ENCODE assay signal across 21 cellular contexts in the genomic region with DNA sequence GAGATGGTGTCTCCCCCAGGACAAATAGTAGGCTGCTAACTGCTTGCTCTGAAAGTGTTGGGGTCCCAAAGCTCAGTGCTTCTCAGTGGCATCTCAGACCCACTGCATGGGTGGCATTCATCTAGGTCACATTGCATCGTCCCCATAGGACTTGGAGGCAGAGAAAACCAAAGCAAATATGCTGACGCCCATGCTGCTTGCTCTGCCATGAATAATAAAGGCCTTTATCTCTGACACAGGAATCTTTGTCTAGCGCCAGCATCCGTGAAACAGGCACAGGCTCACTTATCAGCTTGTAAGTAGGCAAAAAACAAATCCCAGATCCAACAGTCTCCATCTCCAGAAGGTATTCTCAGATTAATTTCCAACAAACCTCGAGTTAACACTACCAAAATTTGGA. TPM values are rescaled to one million over a fixed set of nuclear protein-coding genes. Genes with fewer than 3 reads are reported as not detected.
DNase-seq lines count a peak whose midpoint lies in the region; ATAC-seq and TF ChIP-seq lines count a peak whose summit lies in the region.
"Had no signal": no experiment of that assay in that cellular context is flagged by ENCODE, and none has a peak within 500 bp of the region (broad histone marks: within the 10 kb centered on the region; RNA-seq: fewer than 3 reads in every experiment).

No MANE protein-coding gene starts in this region.

- peaks cover 16% of the 10 kb centered on the region for H3K4me1 ChIP-seq in SJCRH30
- H3K4me1 ChIP-seq: Caco-2, transverse colon had no signal

- no peaks in the 10 kb centered on the region for H3K9me3 Mint-ChIP-seq in effector memory CD8-positive, alpha-beta T cell
- H3K9me3 Mint-ChIP-seq in nephron progenitor cell, result no peaks in the 10 kb centered on the region
- H3K9me3 Mint-ChIP-seq: activated B cell treated with CpG ODN at 0.5 μM for 24 hours; activated naive CD4-positive, alpha-beta T cell treated with anti-CD3 and anti-CD28 coated beads, Interleukin-2, amount 50 U/mL, for 24 hours; stimulated activated naive B cell treated with anti-CD40 and anti-IgM and Interleukin-4, amounts not matched to agents 10 μg/mL and 1 μg/mL and 100 μg/mL, for 72 hours had no signal

- H3K27ac Mint-ChIP-seq in effector memory CD8-positive, alpha-beta T cell, result no peak overlapping the region
- no peak overlapping the region for H3K27ac Mint-ChIP-seq in nephron progenitor cell
- H3K27ac Mint-ChIP-seq: activated B cell treated with CpG ODN at 0.5 μM for 24 hours; activated CD8-positive, alpha-beta T cell treated with anti-CD3 and anti-CD28 coated beads, Interleukin-2, amount 10 ng/mL, durations not matched to agents 7 days and 5 days; activated naive CD4-positive, alpha-beta T cell treated with anti-CD3 and anti-CD28 coated beads, Interleukin-2, amount 50 U/mL, for 24 hours; stimulated activated naive B cell treated with anti-CD40 and anti-IgM and Interleukin-4, amounts not matched to agents 10 μg/mL and 1 μg/mL and 100 μg/mL, for 72 hours had no signal

- H3K4me3 ChIP-seq in SJCRH30 (no peak overlapping the region), coronary artery (peak overlapping the region; percentile 28)
- H3K4me3 ChIP-seq: transverse colon had no signal

- H3K27ac ChIP-seq in SJCRH30 (no peak overlapping the region), coronary artery (no peak overlapping the region), substantia nigra (ENCODE audit: low read depth, low read length, poor library complexity, severe bottlenecking) (peak overlapping the region; percentile 9)
- H3K27ac ChIP-seq: transverse colon had no signal

- no peaks in the 10 kb centered on the region for H3K36me3 Mint-ChIP-seq in effector memory CD8-positive, alpha-beta T cell (ENCODE audit: insufficient read depth)
- no peaks in the 10 kb centered on the region for H3K36me3 Mint-ChIP-seq in nephron progenitor cell (ENCODE audit: low read depth)
- H3K36me3 Mint-ChIP-seq: activated naive CD4-positive, alpha-beta T cell treated with anti-CD3 and anti-CD28 coated beads, Interleukin-2, amount 50 U/mL, for 24 hours; stimulated activated naive B cell treated with anti-CD40 and anti-IgM and Interleukin-4, amounts not matched to agents 10 μg/mL and 1 μg/mL and 100 μg/mL, for 72 hours had no signal

- ATAC-seq in effector memory CD8-positive, alpha-beta T cell (replicated peaks), result no peak
- ATAC-seq: activated CD8-positive, alpha-beta T cell treated with anti-CD3 and anti-CD28 coated beads, Interleukin-2, amount 10 ng/mL, durations not matched to agents 7 days and 5 days; left colon; stimulated activated naive B cell treated with anti-CD40 and anti-IgM and Interleukin-4, amounts not matched to agents 10 μg/mL and 1 μg/mL and 100 μg/mL, for 72 hours had no signal

- H3K36me3 ChIP-seq in SJCRH30, result no peaks in the 10 kb centered on the region
- H3K36me3 ChIP-seq: transverse colon had no signal

- DNase-seq in SJCRH30 (peak; percentile 31 to 59), coronary artery (ENCODE audit: low spot score) (no peak), medulla oblongata (ENCODE audit: extremely low spot score) (peak; percentile 70), substantia nigra (lab: John Stamatoyannopoulos, UW) (peak in 23 of 49 donors; percentile 1 to 55 (median 7)), nephron progenitor cell (no peak)
- no peak for DNase-seq in effector memory CD8-positive, alpha-beta T cell
- no peak for DNase-seq in activated CD4-positive, alpha-beta T cell treated with anti-CD3 and anti-CD28 coated beads, Interleukin-2, amount 50 U/mL, for 4 hours
- DNase-seq: activated B cell treated with CpG ODN at 0.5 μM for 24 hours; activated CD8-positive, alpha-beta T cell treated with anti-CD3 and anti-CD28 coated beads, Interleukin-2, amount 10 ng/mL, durations not matched to agents 7 days and 5 days; AML-193; Caco-2; foreskin fibroblast; KG1; left colon; NCI-H2029 treated with DMSO at 0.1 percent for 48 hours; NCI-H524; OCI-M1; SIG-M5; stimulated activated naive B cell treated with anti-CD40 and anti-IgM and Interleukin-4, amounts not matched to agents 10 μg/mL and 1 μg/mL and 100 μg/mL, for 72 hours; transverse colon had no signal

- TF ChIP-seq CTCF in coronary artery (IDR thresholded peaks at IDR 0.05), result no peak
- TF ChIP-seq CTCF in nephron progenitor cell (IDR thresholded peaks at IDR 0.05), result no peak

- H3K4me1 Mint-ChIP-seq in effector memory CD8-positive, alpha-beta T cell (ENCODE audit: low read depth in 2 of 2), result no peaks in the 10 kb centered on the region
- no peaks in the 10 kb centered on the region for H3K4me1 Mint-ChIP-seq in nephron progenitor cell
- H3K4me1 Mint-ChIP-seq: activated B cell treated with CpG ODN at 0.5 μM for 24 hours; activated naive CD4-positive, alpha-beta T cell treated with anti-CD3 and anti-CD28 coated beads, Interleukin-2, amount 50 U/mL, for 24 hours had no signal

- no peaks in the 10 kb centered on the region for H3K27me3 ChIP-seq in SJCRH30
- H3K27me3 ChIP-seq: transverse colon had no signal

- H3K27me3 Mint-ChIP-seq in effector memory CD8-positive, alpha-beta T cell, result peaks cover 42 to 81% of the 10 kb centered on the region in 2 donors
- peaks cover 4% of the 10 kb centered on the region for H3K27me3 Mint-ChIP-seq in nephron progenitor cell (ENCODE audit: low read depth, poor library complexity)

- no peak overlapping the region for H3K4me3 Mint-ChIP-seq in effector memory CD8-positive, alpha-beta T cell
- no peak overlapping the region for H3K4me3 Mint-ChIP-seq in nephron progenitor cell
- H3K4me3 Mint-ChIP-seq: activated B cell treated with CpG ODN at 0.5 μM for 24 hours; activated CD8-positive, alpha-beta T cell treated with anti-CD3 and anti-CD28 coated beads, Interleukin-2, amount 10 ng/mL, durations not matched to agents 7 days and 5 days; activated naive CD4-positive, alpha-beta T cell treated with anti-CD3 and anti-CD28 coated beads, Interleukin-2, amount 50 U/mL, for 24 hours; stimulated activated naive B cell treated with anti-CD40 and anti-IgM and Interleukin-4, amounts not matched to agents 10 μg/mL and 1 μg/mL and 100 μg/mL, for 72 hours had no signal

- H3K9me3 ChIP-seq in SJCRH30 (replicated peaks), result no peaks in the 10 kb centered on the region
- H3K9me3 ChIP-seq: Caco-2, transverse colon had no signal

RNA-seq across cellular contexts. Expression of a gene that starts 18.9 kb away (rescaled TPM):
- total RNA-seq in SJCRH30 (2014; rRNA removed; shearing (Covaris generic)), result 267 and 288 TPM in 2 replicates

Comparison
In these comparisons a context has a peak if more than half of its experiments do, and no peak if none do; other contexts are left out.
1. DNase-seq: peak in SJCRH30 (2 of 2) and medulla oblongata (single experiment); none in coronary artery (single experiment), effector memory CD8-positive, alpha-beta T cell (0 of 3), nephron progenitor cell (single experiment) and activated CD4-positive, alpha-beta T cell treated with anti-CD3 and anti-CD28 coated beads, Interleukin-2, amount 50 U/mL, for 4 hours (0 of 2).